ENCODE assay signal across 25 cellular contexts in the genomic region with DNA sequence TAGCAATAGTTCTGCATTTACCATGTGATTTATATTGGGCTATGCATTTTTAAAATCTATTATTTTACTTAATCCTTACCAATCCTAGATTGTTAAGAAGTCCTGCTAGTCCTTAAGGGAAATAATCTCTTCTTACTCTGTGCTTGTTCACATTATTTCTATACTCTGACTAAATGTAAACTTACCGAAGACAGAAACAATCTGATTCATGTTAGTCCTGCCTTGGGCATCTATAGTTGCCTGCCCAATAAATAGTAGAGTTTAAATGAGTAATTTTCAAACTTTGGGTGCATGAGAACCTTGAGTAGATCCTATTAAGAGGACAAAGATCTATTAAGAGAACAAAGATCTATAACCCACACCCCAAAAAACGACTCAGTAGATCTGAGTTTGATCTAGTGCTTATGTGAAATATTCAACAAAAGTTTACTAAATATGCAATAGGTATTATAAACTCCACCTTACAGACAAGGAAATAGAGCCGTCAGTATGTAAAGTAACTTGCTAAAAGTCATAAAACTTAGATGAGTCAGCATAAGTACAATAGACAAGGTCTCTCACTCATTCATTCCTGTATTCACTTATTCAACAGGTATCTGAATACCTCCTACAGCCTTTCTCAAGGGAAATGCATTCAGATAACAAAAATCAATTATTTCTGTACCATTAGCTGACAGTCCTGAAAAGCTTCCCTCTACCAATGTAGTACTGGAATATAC.
"Had no signal": no experiment of that assay in that cellular context is flagged by ENCODE, and none has a peak within 500 bp of the region (broad histone marks: within the 10 kb centered on the region; RNA-seq: fewer than 3 reads in every experiment).

No MANE protein-coding gene starts in this region.

- H3K27me3 ChIP-seq: brain microvascular endothelial cell, stomach had no signal

- H3K36me3 ChIP-seq: prostate gland had no signal

- DNase-seq: activated CD4-positive, alpha-beta T cell treated with anti-CD3 and anti-CD28 coated beads, Interleukin-2, amount 10 ng/mL, durations not matched to agents 24 days and 14 days; activated CD4-positive, CD25-positive, alpha-beta regulatory T cell; activated CD8-positive, alpha-beta memory T cell treated with anti-CD3 and anti-CD28 coated beads, Interleukin-2, amount 50 U/mL, for 4 hours; activated effector memory CD4-positive, alpha-beta T cell treated with Interleukin-2 at 50 U/mL for 16 hours; activated naive CD4-positive, alpha-beta T cell treated with anti-CD3 and anti-CD28 coated beads, Interleukin-2, amount 10 ng/mL, durations not matched to agents 7 days and 5 days; activated T-cell treated with anti-CD3 and anti-CD28 coated beads, Interleukin-2, amount 50 U/mL, for 48 hours; aorta; brain microvascular endothelial cell; foreskin fibroblast; hypothalamus; islet precursor cell; nephron progenitor cell; nucleus accumbens; right cardiac atrium; stimulated activated CD4-positive, alpha-beta T cell treated with anti-CD3 and anti-CD28 coated beads, Interleukin-4, amount 100 ng/mL, for 1 hour; stomach; T-helper 1 cell; T-helper 9 cell had no signal

- H3K4me1 ChIP-seq: prostate gland had no signal

- ATAC-seq: left lobe of liver; right cardiac atrium; SK-N-SH treated with all-trans-retinoic acid at 6 μM for 48 hours; stimulated activated effector memory CD8-positive, alpha-beta T cell treated with anti-CD3 and anti-CD28 coated beads, Interleukin-12 subunit alpha, Interleukin-12 subunit beta, amount 100 ng/mL, for 72 hours had no signal

- H3K4me3 ChIP-seq: coronary artery, lung, prostate gland, skin epidermis, stomach had no signal

- H3K9me3 ChIP-seq: prostate gland had no signal

- H3K27ac ChIP-seq: brain microvascular endothelial cell, coronary artery, prostate gland, skin epidermis, stomach had no signal
